1 cellular context compared by ENCODE assay signal in genomic region chr3:50167069-50167781, GRCh38.
TF ChIP-seq lines count a peak whose summit lies in the region.

No MANE protein-coding gene starts in this region.

TF ChIP-seq in HepG2, 621 proteins besides CTCF, POLR2A, EP300 and RAD21 (continued from another document and continues in another):
- TF ChIP-seq, protein P1, sequence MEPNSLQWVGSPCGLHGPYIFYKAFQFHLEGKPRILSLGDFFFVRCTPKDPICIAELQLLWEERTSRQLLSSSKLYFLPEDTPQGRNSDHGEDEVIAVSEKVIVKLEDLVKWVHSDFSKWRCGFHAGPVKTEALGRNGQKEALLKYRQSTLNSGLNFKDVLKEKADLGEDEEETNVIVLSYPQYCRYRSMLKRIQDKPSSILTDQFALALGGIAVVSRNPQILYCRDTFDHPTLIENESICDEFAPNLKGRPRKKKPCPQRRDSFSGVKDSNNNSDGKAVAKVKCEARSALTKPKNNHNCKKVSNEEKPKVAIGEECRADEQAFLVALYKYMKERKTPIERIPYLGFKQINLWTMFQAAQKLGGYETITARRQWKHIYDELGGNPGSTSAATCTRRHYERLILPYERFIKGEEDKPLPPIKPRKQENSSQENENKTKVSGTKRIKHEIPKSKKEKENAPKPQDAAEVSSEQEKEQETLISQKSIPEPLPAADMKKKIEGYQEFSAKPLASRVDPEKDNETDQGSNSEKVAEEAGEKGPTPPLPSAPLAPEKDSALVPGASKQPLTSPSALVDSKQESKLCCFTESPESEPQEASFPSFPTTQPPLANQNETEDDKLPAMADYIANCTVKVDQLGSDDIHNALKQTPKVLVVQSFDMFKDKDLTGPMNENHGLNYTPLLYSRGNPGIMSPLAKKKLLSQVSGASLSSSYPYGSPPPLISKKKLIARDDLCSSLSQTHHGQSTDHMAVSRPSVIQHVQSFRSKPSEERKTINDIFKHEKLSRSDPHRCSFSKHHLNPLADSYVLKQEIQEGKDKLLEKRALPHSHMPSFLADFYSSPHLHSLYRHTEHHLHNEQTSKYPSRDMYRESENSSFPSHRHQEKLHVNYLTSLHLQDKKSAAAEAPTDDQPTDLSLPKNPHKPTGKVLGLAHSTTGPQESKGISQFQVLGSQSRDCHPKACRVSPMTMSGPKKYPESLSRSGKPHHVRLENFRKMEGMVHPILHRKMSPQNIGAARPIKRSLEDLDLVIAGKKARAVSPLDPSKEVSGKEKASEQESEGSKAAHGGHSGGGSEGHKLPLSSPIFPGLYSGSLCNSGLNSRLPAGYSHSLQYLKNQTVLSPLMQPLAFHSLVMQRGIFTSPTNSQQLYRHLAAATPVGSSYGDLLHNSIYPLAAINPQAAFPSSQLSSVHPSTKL (CRISPR knock-in tag; IDR thresholded peaks at IDR 0.05), result no peak
- TF ChIP-seq ZZZ3 (CRISPR knock-in tag; IDR thresholded peaks at IDR 0.05; ENCODE audit: borderline replicate concordance), result no peak
- TF ChIP-seq ATF7-NPFF (CRISPR knock-in tag; IDR thresholded peaks at IDR 0.05; ENCODE audit: low read depth), result 0 out of 2 replicates have a peak, but pooled peaks have one; percentile 50
- peak; percentile 44; the same call in 1 of the 2 replicates for TF ChIP-seq RXRA (CRISPR knock-in tag; IDR thresholded peaks at IDR 0.05)
- TF ChIP-seq, protein P2, sequence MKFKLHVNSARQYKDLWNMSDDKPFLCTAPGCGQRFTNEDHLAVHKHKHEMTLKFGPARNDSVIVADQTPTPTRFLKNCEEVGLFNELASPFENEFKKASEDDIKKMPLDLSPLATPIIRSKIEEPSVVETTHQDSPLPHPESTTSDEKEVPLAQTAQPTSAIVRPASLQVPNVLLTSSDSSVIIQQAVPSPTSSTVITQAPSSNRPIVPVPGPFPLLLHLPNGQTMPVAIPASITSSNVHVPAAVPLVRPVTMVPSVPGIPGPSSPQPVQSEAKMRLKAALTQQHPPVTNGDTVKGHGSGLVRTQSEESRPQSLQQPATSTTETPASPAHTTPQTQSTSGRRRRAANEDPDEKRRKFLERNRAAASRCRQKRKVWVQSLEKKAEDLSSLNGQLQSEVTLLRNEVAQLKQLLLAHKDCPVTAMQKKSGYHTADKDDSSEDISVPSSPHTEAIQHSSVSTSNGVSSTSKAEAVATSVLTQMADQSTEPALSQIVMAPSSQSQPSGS (CRISPR knock-in tag; IDR thresholded peaks at IDR 0.05), result 0 out of 2 replicates have a peak, but pooled peaks have one; percentile 8
- TF ChIP-seq FOXP1 (IDR thresholded peaks at IDR 0.05), result peak; percentile 63; the same call in 1 of the 2 replicates
- TF ChIP-seq FOXP1 (CRISPR knock-in tag; IDR thresholded peaks at IDR 0.05), result peak; percentile 90
- peak; percentile 26; the same call in 1 of the 2 replicates for TF ChIP-seq TBX2 (CRISPR knock-in tag; IDR thresholded peaks at IDR 0.05; ENCODE audit: borderline replicate concordance)
- TF ChIP-seq FOXP4 (CRISPR knock-in tag; IDR thresholded peaks at IDR 0.05), result peak; percentile 92
- TF ChIP-seq NFKBIZ (CRISPR knock-in tag; IDR thresholded peaks at IDR 0.05), result peak; percentile 70; the same call in 1 of the 2 replicates
- TF ChIP-seq ZNF337 (CRISPR knock-in tag; IDR thresholded peaks at IDR 0.05; ENCODE audit: borderline replicate concordance, low read depth), result no peak
- TF ChIP-seq, protein P3, sequence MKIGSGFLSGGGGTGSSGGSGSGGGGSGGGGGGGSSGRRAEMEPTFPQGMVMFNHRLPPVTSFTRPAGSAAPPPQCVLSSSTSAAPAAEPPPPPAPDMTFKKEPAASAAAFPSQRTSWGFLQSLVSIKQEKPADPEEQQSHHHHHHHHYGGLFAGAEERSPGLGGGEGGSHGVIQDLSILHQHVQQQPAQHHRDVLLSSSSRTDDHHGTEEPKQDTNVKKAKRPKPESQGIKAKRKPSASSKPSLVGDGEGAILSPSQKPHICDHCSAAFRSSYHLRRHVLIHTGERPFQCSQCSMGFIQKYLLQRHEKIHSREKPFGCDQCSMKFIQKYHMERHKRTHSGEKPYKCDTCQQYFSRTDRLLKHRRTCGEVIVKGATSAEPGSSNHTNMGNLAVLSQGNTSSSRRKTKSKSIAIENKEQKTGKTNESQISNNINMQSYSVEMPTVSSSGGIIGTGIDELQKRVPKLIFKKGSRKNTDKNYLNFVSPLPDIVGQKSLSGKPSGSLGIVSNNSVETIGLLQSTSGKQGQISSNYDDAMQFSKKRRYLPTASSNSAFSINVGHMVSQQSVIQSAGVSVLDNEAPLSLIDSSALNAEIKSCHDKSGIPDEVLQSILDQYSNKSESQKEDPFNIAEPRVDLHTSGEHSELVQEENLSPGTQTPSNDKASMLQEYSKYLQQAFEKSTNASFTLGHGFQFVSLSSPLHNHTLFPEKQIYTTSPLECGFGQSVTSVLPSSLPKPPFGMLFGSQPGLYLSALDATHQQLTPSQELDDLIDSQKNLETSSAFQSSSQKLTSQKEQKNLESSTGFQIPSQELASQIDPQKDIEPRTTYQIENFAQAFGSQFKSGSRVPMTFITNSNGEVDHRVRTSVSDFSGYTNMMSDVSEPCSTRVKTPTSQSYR (CRISPR knock-in tag; IDR thresholded peaks at IDR 0.05; ENCODE audit: borderline replicate concordance), result 0 out of 2 replicates have a peak, but pooled peaks have one; percentile 22
- TF ChIP-seq SP5 (CRISPR knock-in tag; IDR thresholded peaks at IDR 0.05; ENCODE audit: borderline replicate concordance, low read depth), result peak; percentile 85
- TF ChIP-seq NR2F2 (IDR thresholded peaks at IDR 0.05; ENCODE audit: borderline replicate concordance, low read depth), result peak; percentile 45; the same call in 1 of the 2 replicates
- no peak for TF ChIP-seq PHF20 (CRISPR knock-in tag; IDR thresholded peaks at IDR 0.05)
- peak; percentile 74 for TF ChIP-seq ZNF263 (CRISPR knock-in tag; IDR thresholded peaks at IDR 0.05)
- TF ChIP-seq HIC2 (CRISPR knock-in tag; IDR thresholded peaks at IDR 0.05; ENCODE audit: low read depth), result peak; percentile 16; the same call in 1 of the 2 replicates
- 0 out of 2 replicates have a peak, but pooled peaks have one; percentile 38 for TF ChIP-seq SMAD3 (CRISPR knock-in tag; IDR thresholded peaks at IDR 0.05)
- TF ChIP-seq PREB (CRISPR knock-in tag; IDR thresholded peaks at IDR 0.05), result no peak
- TF ChIP-seq ETV5 (CRISPR knock-in tag; IDR thresholded peaks at IDR 0.05; ENCODE audit: borderline replicate concordance), result peak; percentile 19; the same call in 1 of the 2 replicates
- TF ChIP-seq POGK (CRISPR knock-in tag; conservative IDR thresholded peaks at IDR 0.05), result peak; percentile 21; the same call in 1 of the 2 replicates
- peak; percentile 10; the same call in 1 of the 2 replicates for TF ChIP-seq GABPB1 (CRISPR knock-in tag; IDR thresholded peaks at IDR 0.05)
- TF ChIP-seq, protein P4, sequence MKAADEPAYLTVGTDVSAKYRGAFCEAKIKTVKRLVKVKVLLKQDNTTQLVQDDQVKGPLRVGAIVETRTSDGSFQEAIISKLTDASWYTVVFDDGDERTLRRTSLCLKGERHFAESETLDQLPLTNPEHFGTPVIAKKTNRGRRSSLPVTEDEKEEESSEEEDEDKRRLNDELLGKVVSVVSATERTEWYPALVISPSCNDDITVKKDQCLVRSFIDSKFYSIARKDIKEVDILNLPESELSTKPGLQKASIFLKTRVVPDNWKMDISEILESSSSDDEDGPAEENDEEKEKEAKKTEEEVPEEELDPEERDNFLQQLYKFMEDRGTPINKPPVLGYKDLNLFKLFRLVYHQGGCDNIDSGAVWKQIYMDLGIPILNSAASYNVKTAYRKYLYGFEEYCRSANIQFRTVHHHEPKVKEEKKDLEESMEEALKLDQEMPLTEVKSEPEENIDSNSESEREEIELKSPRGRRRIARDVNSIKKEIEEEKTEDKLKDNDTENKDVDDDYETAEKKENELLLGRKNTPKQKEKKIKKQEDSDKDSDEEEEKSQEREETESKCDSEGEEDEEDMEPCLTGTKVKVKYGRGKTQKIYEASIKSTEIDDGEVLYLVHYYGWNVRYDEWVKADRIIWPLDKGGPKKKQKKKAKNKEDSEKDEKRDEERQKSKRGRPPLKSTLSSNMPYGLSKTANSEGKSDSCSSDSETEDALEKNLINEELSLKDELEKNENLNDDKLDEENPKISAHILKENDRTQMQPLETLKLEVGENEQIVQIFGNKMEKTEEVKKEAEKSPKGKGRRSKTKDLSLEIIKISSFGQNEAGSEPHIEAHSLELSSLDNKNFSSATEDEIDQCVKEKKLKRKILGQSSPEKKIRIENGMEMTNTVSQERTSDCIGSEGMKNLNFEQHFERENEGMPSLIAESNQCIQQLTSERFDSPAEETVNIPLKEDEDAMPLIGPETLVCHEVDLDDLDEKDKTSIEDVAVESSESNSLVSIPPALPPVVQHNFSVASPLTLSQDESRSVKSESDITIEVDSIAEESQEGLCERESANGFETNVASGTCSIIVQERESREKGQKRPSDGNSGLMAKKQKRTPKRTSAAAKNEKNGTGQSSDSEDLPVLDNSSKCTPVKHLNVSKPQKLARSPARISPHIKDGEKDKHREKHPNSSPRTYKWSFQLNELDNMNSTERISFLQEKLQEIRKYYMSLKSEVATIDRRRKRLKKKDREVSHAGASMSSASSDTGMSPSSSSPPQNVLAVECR (CRISPR knock-in tag; IDR thresholded peaks at IDR 0.05; ENCODE audit: borderline replicate concordance), result peak; percentile 53; the same call in 1 of the 2 replicates
- peak; percentile 64 for TF ChIP-seq RARA (CRISPR knock-in tag; IDR thresholded peaks at IDR 0.05)
- peak; percentile 30; the same call in 1 of the 2 replicates for TF ChIP-seq MED1 (CRISPR knock-in tag; IDR thresholded peaks at IDR 0.05)
- TF ChIP-seq HNRNPLL (IDR thresholded peaks at IDR 0.05; ENCODE audit: low read depth, low read length, poor library complexity, severe bottlenecking), result peak; percentile 42
- 0 out of 2 replicates have a peak, but pooled peaks have one; percentile 25 for TF ChIP-seq SALL1 (CRISPR knock-in tag; IDR thresholded peaks at IDR 0.05)
- peak; percentile 77; the same call in 1 of the 2 replicates for TF ChIP-seq ZBTB7A (CRISPR knock-in tag; IDR thresholded peaks at IDR 0.05)
- 0 out of 2 replicates have a peak, but pooled peaks have one; percentile 25 for TF ChIP-seq POLR2G (IDR thresholded peaks at IDR 0.05; ENCODE audit: low read depth, low read length)
- TF ChIP-seq ZNF788 (CRISPR knock-in tag; IDR thresholded peaks at IDR 0.05; ENCODE audit: borderline replicate concordance), result peak; percentile 69; the same call in 1 of the 2 replicates
- TF ChIP-seq, protein P5, sequence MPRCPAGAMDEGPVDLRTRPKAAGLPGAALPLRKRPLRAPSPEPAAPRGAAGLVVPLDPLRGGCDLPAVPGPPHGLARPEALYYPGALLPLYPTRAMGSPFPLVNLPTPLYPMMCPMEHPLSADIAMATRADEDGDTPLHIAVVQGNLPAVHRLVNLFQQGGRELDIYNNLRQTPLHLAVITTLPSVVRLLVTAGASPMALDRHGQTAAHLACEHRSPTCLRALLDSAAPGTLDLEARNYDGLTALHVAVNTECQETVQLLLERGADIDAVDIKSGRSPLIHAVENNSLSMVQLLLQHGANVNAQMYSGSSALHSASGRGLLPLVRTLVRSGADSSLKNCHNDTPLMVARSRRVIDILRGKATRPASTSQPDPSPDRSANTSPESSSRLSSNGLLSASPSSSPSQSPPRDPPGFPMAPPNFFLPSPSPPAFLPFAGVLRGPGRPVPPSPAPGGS (CRISPR knock-in tag; IDR thresholded peaks at IDR 0.05), result peak; percentile 71; the same call in 1 of the 2 replicates
